24 cellular contexts compared by ENCODE assay signal in genomic region chr9:21002040-21002439, GRCh38. TPM values are rescaled to one million over a fixed set of nuclear protein-coding genes. Genes with fewer than 3 reads are reported as not detected.
DNase-seq lines count a peak whose midpoint lies in the region; ATAC-seq and TF ChIP-seq lines count a peak whose summit lies in the region.
"Had no signal": no experiment of that assay in that cellular context is flagged by ENCODE, and none has a peak within 500 bp of the region (broad histone marks: within the 10 kb centered on the region; RNA-seq: fewer than 3 reads in every experiment).

No MANE protein-coding gene starts in this region.

- CTCF ChIA-PET in CD8-positive, alpha-beta memory T cell (lab: Charles Lee), result interaction anchor here (1.2 to 1.5 kb wide), 2 partner anchors 13 to 29 kb away, joined by 4 to 6 read pairs; no protein-coding TSS in a partner anchor
- CTCF ChIA-PET in activated CD8-positive, alpha-beta T cell treated with anti-CD3 and anti-CD28 coated beads, Interleukin-2, amount 10 ng/mL, durations not matched to agents 7 days and 5 days (lab: Charles Lee), result interaction anchor here (0.7 to 1.3 kb wide), 2 partner anchors 10 to 17 kb away, joined by 3 read pairs; no protein-coding TSS in a partner anchor

- H3K9me3 Mint-ChIP-seq in T-helper 1 cell treated with Interleukin-12 subunit alpha and Interleukin-12 subunit beta and Interleukin-4 antibody, amounts not matched to agents 30 μg/mL and 1 μg/mL, for 36 hours, result peaks cover 14% of the 10 kb centered on the region
- peaks cover 2 to 11% (median 5%) of the 10 kb centered on the region in 5 donors for H3K9me3 Mint-ChIP-seq in CD8-positive, alpha-beta memory T cell
- peaks cover 6% of the 10 kb centered on the region for H3K9me3 Mint-ChIP-seq in activated CD8-positive, alpha-beta T cell treated with anti-CD3 and anti-CD28 coated beads, Interleukin-2, amount 10 ng/mL, durations not matched to agents 7 days and 5 days (ENCODE audit: insufficient read depth)
- H3K9me3 Mint-ChIP-seq in naive thymus-derived CD8-positive, alpha-beta T cell, result peaks cover 0 to 20% (median 10%) of the 10 kb centered on the region in 9 donors
- peaks cover 10% of the 10 kb centered on the region for H3K9me3 Mint-ChIP-seq in chondrocyte (ENCODE audit: low read depth)

- ATAC-seq in activated CD8-positive, alpha-beta T cell treated with anti-CD3 and anti-CD28 coated beads, Interleukin-2, amount 10 ng/mL, durations not matched to agents 7 days and 5 days, result no peak
- peak; percentile 42 to 65 for ATAC-seq in naive thymus-derived CD8-positive, alpha-beta T cell
- ATAC-seq in GM21576 (IDR thresholded peaks at IDR 0.05; ENCODE audit: unreplicated experiment), result no peak
- ATAC-seq: Panc1 had no signal

- no peaks in the 10 kb centered on the region for H3K27me3 ChIP-seq in CD8-positive, alpha-beta memory T cell (ENCODE audit: insufficient read depth, low read length, poor library complexity, severe bottlenecking)
- H3K27me3 ChIP-seq: breast epithelium, MG63, SJCRH30 had no signal

- no peaks in the 10 kb centered on the region for H3K27me3 Mint-ChIP-seq in T-helper 1 cell treated with Interleukin-12 subunit alpha and Interleukin-12 subunit beta and Interleukin-4 antibody, amounts not matched to agents 30 μg/mL and 1 μg/mL, for 36 hours (ENCODE audit: low read depth)
- no peaks in the 10 kb centered on the region for H3K27me3 Mint-ChIP-seq in CD8-positive, alpha-beta memory T cell
- no peaks in the 10 kb centered on the region for H3K27me3 Mint-ChIP-seq in activated CD8-positive, alpha-beta T cell treated with anti-CD3 and anti-CD28 coated beads, Interleukin-2, amount 10 ng/mL, durations not matched to agents 7 days and 5 days (ENCODE audit: low read depth)
- H3K27me3 Mint-ChIP-seq in naive thymus-derived CD8-positive, alpha-beta T cell, result no peaks in the 10 kb centered on the region
- no peaks in the 10 kb centered on the region for H3K27me3 Mint-ChIP-seq in chondrocyte (ENCODE audit: low read depth)
- H3K27me3 Mint-ChIP-seq: activated CD4-positive, alpha-beta memory T cell treated with anti-CD3 and anti-CD28 coated beads for 36 hours had no signal

- H3K4me3 Mint-ChIP-seq in T-helper 1 cell treated with Interleukin-12 subunit alpha and Interleukin-12 subunit beta and Interleukin-4 antibody, amounts not matched to agents 30 μg/mL and 1 μg/mL, for 36 hours, result no peak overlapping the region
- H3K4me3 Mint-ChIP-seq in CD8-positive, alpha-beta memory T cell, result peak overlapping the region; percentile 3 to 66 (median 45)
- no peak overlapping the region for H3K4me3 Mint-ChIP-seq in activated CD8-positive, alpha-beta T cell treated with anti-CD3 and anti-CD28 coated beads, Interleukin-2, amount 10 ng/mL, durations not matched to agents 7 days and 5 days
- H3K4me3 Mint-ChIP-seq in naive thymus-derived CD8-positive, alpha-beta T cell, result peak overlapping the region in 8 of 10 donors; percentile 15 to 58 (median 22)
- no peak overlapping the region for H3K4me3 Mint-ChIP-seq in chondrocyte (ENCODE audit: unreplicated experiment)
- H3K4me3 Mint-ChIP-seq: activated CD4-positive, alpha-beta memory T cell treated with anti-CD3 and anti-CD28 coated beads for 36 hours had no signal

- H3K4me1 ChIP-seq in CD8-positive, alpha-beta memory T cell (ENCODE audit: insufficient read depth, low read length), result peaks cover 17% of the 10 kb centered on the region
- H3K4me1 ChIP-seq: breast epithelium, SJCRH30 had no signal

- H3K36me3 Mint-ChIP-seq in T-helper 1 cell treated with Interleukin-12 subunit alpha and Interleukin-12 subunit beta and Interleukin-4 antibody, amounts not matched to agents 30 μg/mL and 1 μg/mL, for 36 hours (ENCODE audit: low read depth), result peaks cover 52% of the 10 kb centered on the region
- peaks cover 33 to 55% (median 34%) of the 10 kb centered on the region in 3 donors for H3K36me3 Mint-ChIP-seq in CD8-positive, alpha-beta memory T cell
- peaks cover 67% of the 10 kb centered on the region for H3K36me3 Mint-ChIP-seq in activated CD8-positive, alpha-beta T cell treated with anti-CD3 and anti-CD28 coated beads, Interleukin-2, amount 10 ng/mL, durations not matched to agents 7 days and 5 days (ENCODE audit: low read depth)
- peaks cover 36 to 59% (median 37%) of the 10 kb centered on the region in 3 donors for H3K36me3 Mint-ChIP-seq in naive thymus-derived CD8-positive, alpha-beta T cell
- peaks cover 7% of the 10 kb centered on the region for H3K36me3 Mint-ChIP-seq in chondrocyte (ENCODE audit: low read depth)

- peaks cover 22% of the 10 kb centered on the region for H3K36me3 ChIP-seq in CD8-positive, alpha-beta memory T cell (ENCODE audit: insufficient read depth, low read length)
- H3K36me3 ChIP-seq: breast epithelium, MG63, WERI-Rb-1 had no signal

- peaks cover 22% of the 10 kb centered on the region for H3K4me1 Mint-ChIP-seq in T-helper 1 cell treated with Interleukin-12 subunit alpha and Interleukin-12 subunit beta and Interleukin-4 antibody, amounts not matched to agents 30 μg/mL and 1 μg/mL, for 36 hours (ENCODE audit: low read depth)
- peaks cover 33 to 55% (median 48%) of the 10 kb centered on the region in 3 donors for H3K4me1 Mint-ChIP-seq in CD8-positive, alpha-beta memory T cell
- peaks cover 22% of the 10 kb centered on the region for H3K4me1 Mint-ChIP-seq in activated CD8-positive, alpha-beta T cell treated with anti-CD3 and anti-CD28 coated beads, Interleukin-2, amount 10 ng/mL, durations not matched to agents 7 days and 5 days (ENCODE audit: low read depth)
- peaks cover 14 to 32% (median 29%) of the 10 kb centered on the region in 4 donors for H3K4me1 Mint-ChIP-seq in naive thymus-derived CD8-positive, alpha-beta T cell
- peaks cover 6% of the 10 kb centered on the region for H3K4me1 Mint-ChIP-seq in chondrocyte (ENCODE audit: low read depth)

- POLR2A ChIA-PET in CD8-positive, alpha-beta memory T cell (lab: Charles Lee), result interaction anchor here (0.5 to 1.4 kb wide), 2 partner anchors 28 to 29 kb away, joined by 4 to 8 read pairs; partner anchors contain the start of gene HACD4
- POLR2A ChIA-PET in activated CD8-positive, alpha-beta T cell treated with anti-CD3 and anti-CD28 coated beads, Interleukin-2, amount 10 ng/mL, durations not matched to agents 7 days and 5 days (lab: Charles Lee), result interaction anchor here (1.0 kb wide), 1 partner anchor 29 kb away, joined by 3 read pairs; no protein-coding TSS in a partner anchor
- POLR2A ChIA-PET in naive thymus-derived CD8-positive, alpha-beta T cell (lab: Charles Lee), result no interaction called here

- H3K27ac ChIP-seq in CD8-positive, alpha-beta memory T cell (ENCODE audit: low read depth, low read length), result no peak overlapping the region
- H3K27ac ChIP-seq: breast epithelium, SJCRH30, WERI-Rb-1 had no signal

- H3K27ac Mint-ChIP-seq in T-helper 1 cell treated with Interleukin-12 subunit alpha and Interleukin-12 subunit beta and Interleukin-4 antibody, amounts not matched to agents 30 μg/mL and 1 μg/mL, for 36 hours, result peak overlapping the region; percentile 13
- peak overlapping the region; percentile 76 to 93 (median 80) for H3K27ac Mint-ChIP-seq in CD8-positive, alpha-beta memory T cell
- H3K27ac Mint-ChIP-seq in activated CD8-positive, alpha-beta T cell treated with anti-CD3 and anti-CD28 coated beads, Interleukin-2, amount 10 ng/mL, durations not matched to agents 7 days and 5 days, result peak overlapping the region; percentile 53
- peak overlapping the region in 9 of 10 donors; percentile 33 to 93 (median 82) for H3K27ac Mint-ChIP-seq in naive thymus-derived CD8-positive, alpha-beta T cell
- H3K27ac Mint-ChIP-seq in chondrocyte (ENCODE audit: unreplicated experiment), result no peak overlapping the region

- H3K9me3 ChIP-seq in CD8-positive, alpha-beta memory T cell (ENCODE audit: low read length), result no peaks in the 10 kb centered on the region
- H3K9me3 ChIP-seq: breast epithelium, SJCRH30 had no signal

- no peak for TF ChIP-seq CTCF in chondrocyte (IDR thresholded peaks at IDR 0.05)

- H3K4me3 ChIP-seq in CD8-positive, alpha-beta memory T cell (ENCODE audit: low read length), result peak overlapping the region; percentile 4
- H3K4me3 ChIP-seq: breast epithelium, MG63, SJCRH30 had no signal

- DNase-seq in T-helper 1 cell (no peak), chondrocyte (ENCODE audit: low spot score) (no peak), GM03348 (ENCODE audit: low spot score) (no peak)
- peak in 2 of 5 donors; percentile 3 to 24 for DNase-seq in CD8-positive, alpha-beta memory T cell
- no peak for DNase-seq in activated CD8-positive, alpha-beta T cell treated with anti-CD3 and anti-CD28 coated beads, Interleukin-2, amount 10 ng/mL, durations not matched to agents 7 days and 5 days
- peak in 3 of 10 donors; percentile 8 to 40 (median 31) for DNase-seq in naive thymus-derived CD8-positive, alpha-beta T cell
- DNase-seq: activated CD4-positive, alpha-beta memory T cell treated with anti-CD3 and anti-CD28 coated beads for 36 hours; activated T-cell treated with anti-CD3 and anti-CD28 coated beads, Interleukin-2, amount 50 U/mL, for 1 hour; Calu3; glutamatergic neuron; H7; mesenchymal stem cell; MG63; NCI-H1436; NCI-H510A treated with DMSO at 0.1 percent for 48 hours; NK-92 treated with Interleukin-12 subunit alpha and Interleukin-12 subunit beta, amount 100 ng/mL, for 24 hours; SJCRH30; trophoblast cell; WERI-Rb-1 had no signal

RNA-seq across cellular contexts. Expression of gene HACD4, which starts 29.4 kb away (rescaled TPM):
- 1 to 10 TPM; 4.4 TPM for total RNA-seq in CD8-positive, alpha-beta memory T cell
- 8.3 TPM for polyA plus RNA-seq in CD8-positive, alpha-beta memory T cell
- total RNA-seq in activated CD8-positive, alpha-beta T cell treated with anti-CD3 and anti-CD28 coated beads, Interleukin-2, amount 10 ng/mL, durations not matched to agents 7 days and 5 days, result 10 to 100 TPM; 13.3 to 13.9 TPM
- 10 to 100 TPM; 11.5 to 12.6 TPM for total RNA-seq in naive thymus-derived CD8-positive, alpha-beta T cell
- polyA plus RNA-seq in naive thymus-derived CD8-positive, alpha-beta T cell, result 1 to 10 TPM; 7.5 to 8.1 (median 7.8) TPM
- total RNA-seq in chondrocyte, result 0.97 to 1.3 TPM (median 0.97 TPM) in 3 replicates
- total RNA-seq: A172, SJCRH30 had no signal

Comparison
In these comparisons a context has a peak if more than half of its experiments do, and no peak if none do; other contexts are left out.
1. H3K4me3 Mint-ChIP-seq: peak in CD8-positive, alpha-beta memory T cell (7 of 7) and naive thymus-derived CD8-positive, alpha-beta T cell (8 of 10); none in T-helper 1 cell treated with Interleukin-12 subunit alpha and Interleukin-12 subunit beta and Interleukin-4 antibody, amounts not matched to agents 30 μg/mL and 1 μg/mL, for 36 hours (single experiment), activated CD8-positive, alpha-beta T cell treated with anti-CD3 and anti-CD28 coated beads, Interleukin-2, amount 10 ng/mL, durations not matched to agents 7 days and 5 days (single experiment) and chondrocyte (single experiment).
2. ATAC-seq: peak in naive thymus-derived CD8-positive, alpha-beta T cell (2 of 2); none in activated CD8-positive, alpha-beta T cell treated with anti-CD3 and anti-CD28 coated beads, Interleukin-2, amount 10 ng/mL, durations not matched to agents 7 days and 5 days (single experiment) and GM21576 (single experiment).